In genomic region chr19:54430306-54431254, GRCh38 we compare ENCODE assay signal across 8 cellular contexts. TPM values are rescaled to one million over a fixed set of nuclear protein-coding genes. Genes with fewer than 3 reads are reported as not detected.
DNase-seq lines count a peak whose midpoint lies in the region; ATAC-seq and TF ChIP-seq lines count a peak whose summit lies in the region.

No MANE protein-coding gene starts in this region.

- peaks cover 15% of the 10 kb centered on the region for H3K27me3 ChIP-seq in AG04450 (ENCODE audit: control insufficient read depth, insufficient read depth, low read length)
- H3K27me3 ChIP-seq in GM23338 (ENCODE audit: insufficient read depth), result 0 out of 2 replicates have a peak, but pooled peaks cover 3% of the 10 kb centered on the region
- H3K27me3 ChIP-seq in dorsolateral prefrontal cortex, result peaks cover 0 to 8% (median 0%) of the 10 kb centered on the region in 45 donors
- H3K27me3 ChIP-seq in subcutaneous abdominal adipose tissue (ENCODE audit: control insufficient read depth in 5 of 5, insufficient read depth in 4 of 5, low read length in 5 of 5), result peaks cover 8 to 27% (median 24%) of the 10 kb centered on the region in 5 donors
- peaks cover 7 to 32% of the 10 kb centered on the region in 2 donors for H3K27me3 ChIP-seq in uterus

- peaks cover 34% of the 10 kb centered on the region for H3K27me3 Mint-ChIP-seq in GM23338 (ENCODE audit: insufficient read depth, low read depth, poor library complexity)

- TF ChIP-seq CTCF in AG04450 (IDR thresholded peaks at IDR 0.05; ENCODE audit: low read depth, low read length) (no peak), GM23338 (conservative IDR thresholded peaks at IDR 0.05; ENCODE audit: low read depth in 2 of 2) (peak; percentile 40 to 71; a peak in 3 of 4 replicates), WI38 (IDR thresholded peaks at IDR 0.05; ENCODE audit: low read depth, low read length) (no peak), dorsolateral prefrontal cortex (IDR thresholded peaks at IDR 0.05 in 54 of 56, conservative IDR thresholded peaks at IDR 0.05 in 2 of 56; ENCODE audit: low read depth in 1 of 56, partially characterized antibody in 56 of 56) (peak in 46 of 56 donors; percentile 9 to 55 (median 34)), uterus (IDR thresholded peaks at IDR 0.05) (peak in 1 of 4 experiments; percentile 10)

- POLR2A ChIA-PET in AG04450 (lab: Yijun Ruan, JAX), result interaction anchor here (0.6 to 1.1 kb wide), 4 partner anchors 13 to 33 kb away, joined by 3 to 5 read pairs (median 4); partner anchors contain the start of genes LENG8 and LENG9

- no peak overlapping the region for H3K9ac ChIP-seq in subcutaneous abdominal adipose tissue (ENCODE audit: low read length in 5 of 5)

- no peaks in the 10 kb centered on the region for H3K79me2 ChIP-seq in GM23338 (replicated peaks; ENCODE audit: insufficient read depth)

- peak overlapping the region; percentile 84 for H3K4me2 ChIP-seq in GM23338

- intact Hi-C loops in dorsolateral prefrontal cortex (cut with DNase I) (loop anchor here in 1 of 2 donors (10.0 kb wide), 1 partner anchor 106 kb away; no protein-coding TSS in a partner anchor), uterus (cut with DNase I; ENCODE audit: low total_unique reads) (no loop called here)

- CTCF ChIA-PET in AG04450 (lab: Charles Lee), result no interaction called here

- no peak overlapping the region for H2AFZ ChIP-seq in GM23338

- H3K27ac Mint-ChIP-seq in GM23338, result no peak overlapping the region

- H3K4me1 ChIP-seq in GM23338 (ENCODE audit: insufficient read depth), result peaks cover 9% of the 10 kb centered on the region
- H3K4me1 ChIP-seq in subcutaneous abdominal adipose tissue (ENCODE audit: control insufficient read depth in 5 of 5, insufficient read depth in 5 of 5, low read length in 5 of 5), result peaks cover 2 to 31% (median 24%) of the 10 kb centered on the region in 5 donors
- peaks cover 0 to 8% of the 10 kb centered on the region in 2 donors for H3K4me1 ChIP-seq in uterus

- H3K4me1 Mint-ChIP-seq in GM23338, result peaks cover 29% of the 10 kb centered on the region

- H3K9me3 Mint-ChIP-seq in GM23338, result no peaks in the 10 kb centered on the region

- H3K36me3 Mint-ChIP-seq in GM23338 (ENCODE audit: low read depth), result peaks cover 23% of the 10 kb centered on the region

- H3K4me3 ChIP-seq in AG04450 (ENCODE audit: low read depth, low read length) (peak overlapping the region; percentile 56), GM23338 (peak overlapping the region; percentile 73), WI38 (ENCODE audit: low read depth, low read length) (peak overlapping the region; percentile 40), dorsolateral prefrontal cortex (peak overlapping the region in 30 of 59 donors; percentile 0 to 51 (median 26)), subcutaneous abdominal adipose tissue (ENCODE audit: low read depth in 1 of 5, low read length in 5 of 5) (peak overlapping the region in 4 of 5 donors; percentile 32 to 51 (median 44)), uterus (peak overlapping the region in 1 of 2 donors; percentile 24)

- no peaks in the 10 kb centered on the region; the same call in 1 of the 2 replicates for H3K9me3 ChIP-seq in AG04450 (ENCODE audit: control insufficient read depth, insufficient read depth, low read length)
- no peaks in the 10 kb centered on the region for H3K9me3 ChIP-seq in subcutaneous abdominal adipose tissue (ENCODE audit: control insufficient read depth in 5 of 5, low read length in 5 of 5)
- H3K9me3 ChIP-seq in uterus, result no peaks in the 10 kb centered on the region

- no peak overlapping the region for H3K27ac ChIP-seq in AG04450 (ENCODE audit: low read depth, low read length)
- no peak overlapping the region for H3K27ac ChIP-seq in GM23338 (ENCODE audit: low read depth)
- H3K27ac ChIP-seq in dorsolateral prefrontal cortex, result peak overlapping the region; percentile 53 to 98 (median 83)
- H3K27ac ChIP-seq in subcutaneous abdominal adipose tissue (ENCODE audit: low read depth, low read length), result no peak overlapping the region
- peak overlapping the region in 1 of 2 donors; percentile 29 for H3K27ac ChIP-seq in uterus

- peak overlapping the region; percentile 65 for H3K4me3 Mint-ChIP-seq in GM23338

- no peak for TF ChIP-seq POLR2A in uterus (IDR thresholded peaks at IDR 0.05)

- no peaks in the 10 kb centered on the region; the same call in 1 of the 2 replicates for H4K20me1 ChIP-seq in GM23338 (replicated peaks; ENCODE audit: insufficient read depth)

- ATAC-seq in GM23338 (peak; percentile 70), HG02884 (IDR thresholded peaks at IDR 0.05; ENCODE audit: unreplicated experiment) (no peak)

- DNase-seq in AG04450 (ENCODE audit: low read depth, low spot score), result no peak
- DNase-seq in GM23338 (ENCODE audit: low spot score), result peak; percentile 83
- DNase-seq in dorsolateral prefrontal cortex, result peak in 2 of 10 donors; percentile 55 to 70
- DNase-seq in midbrain (lab: John Stamatoyannopoulos, UW), result peak; percentile 65
- no peak for DNase-seq in uterus

- H3K36me3 ChIP-seq in GM23338 (ENCODE audit: insufficient read depth) (no peaks in the 10 kb centered on the region), subcutaneous abdominal adipose tissue (ENCODE audit: control insufficient read depth in 5 of 5, insufficient read depth in 5 of 5, low read length in 5 of 5) (no peaks in the 10 kb centered on the region), uterus (no peaks in the 10 kb centered on the region)

- H3K9me2 ChIP-seq in GM23338 (ENCODE audit: insufficient read depth), result no peaks in the 10 kb centered on the region

- H3F3A ChIP-seq in GM23338 (replicated peaks; ENCODE audit: low read depth), result no peaks in the 10 kb centered on the region

TF ChIP-seq in GM23338, 12 proteins besides CTCF, POLR2A, EP300 and RAD21:
- TF ChIP-seq STAT1 (IDR thresholded peaks at IDR 0.05; ENCODE audit: unreplicated experiment) (no peak), POLR2AphosphoS5 (IDR thresholded peaks at IDR 0.05; ENCODE audit: low read depth) (peak; percentile 27; the same call in 1 of the 2 replicates)

RNA-seq across cellular contexts. Expression of gene TTYH1, which starts 15.3 kb away (rescaled TPM):
- polyA plus RNA-seq in AG04450 (2011; rRNA removed) (not detected in 2 replicates), GM23338 (2016; fragmentation: Nextera tagmentation; extraction: Ambion mirVana) (18.2 and 21.5 TPM in 2 replicates)
- polyA minus RNA-seq in AG04450 (2011; rRNA and poly(A)+ RNA removed), result not detected in 2 replicates
- total RNA-seq in GM23338 (2014; rRNA removed; shearing (Covaris generic)), result 31.8 and 40.8 TPM in 2 replicates
- total RNA-seq in dorsolateral prefrontal cortex (100 to 1,000 TPM; 150 to 805 (median 333) TPM), uterus (10 to 100 TPM in 1 of 4 donors, 1 to 10 TPM in 1, not detected in 2; 1.9 to 10.2 TPM)

RNA-seq across cellular contexts. Expression of gene LENG8, which starts 18.4 kb away (rescaled TPM):
- polyA plus RNA-seq in AG04450 (2011; rRNA removed) (16.1 and 25.2 TPM in 2 replicates), GM23338 (2016; fragmentation: Nextera tagmentation; extraction: Ambion mirVana) (41.2 and 42.1 TPM in 2 replicates)
- polyA minus RNA-seq in AG04450 (2011; rRNA and poly(A)+ RNA removed), result 29.0 and 38.6 TPM in 2 replicates
- 45.6 and 74.3 TPM in 2 replicates for total RNA-seq in GM23338 (2014; rRNA removed; shearing (Covaris generic))
- total RNA-seq in dorsolateral prefrontal cortex (100 to 1,000 TPM; 122 to 322 (median 204) TPM), uterus (100 to 1,000 TPM in 2 of 4 donors, 10 to 100 TPM in 2; 58.1 to 275 (median 91.4) TPM)

RNA-seq across cellular contexts. Expression of gene LENG9, which starts 33.0 kb away (rescaled TPM):
- polyA plus RNA-seq in AG04450 (2011; rRNA removed) (0.63 and 1.3 TPM in 2 replicates), GM23338 (2016; fragmentation: Nextera tagmentation; extraction: Ambion mirVana) (0.26 and 0.52 TPM in 2 replicates)
- polyA minus RNA-seq in AG04450 (2011; rRNA and poly(A)+ RNA removed), result 1.7 and 1.9 TPM in 2 replicates
- total RNA-seq in GM23338 (2014; rRNA removed; shearing (Covaris generic)), result 3.3 and 6.4 TPM in 2 replicates
- total RNA-seq in dorsolateral prefrontal cortex (1 to 10 TPM in 119 of 120 experiments, under 1 TPM in 1; 0.94 to 5.4 (median 3.1) TPM), uterus (1 to 10 TPM in 3 of 4 donors, not detected in 1; 3.7 to 7.1 (median 3.8) TPM)

RNA-seq across cellular contexts. Expression of gene CDC42EP5, which starts 42.5 kb away (rescaled TPM):
- polyA plus RNA-seq in AG04450 (2011; rRNA removed) (12.3 and 17.7 TPM in 2 replicates), GM23338 (2016; fragmentation: Nextera tagmentation; extraction: Ambion mirVana) (1.4 and 2.3 TPM in 2 replicates)
- polyA minus RNA-seq in AG04450 (2011; rRNA and poly(A)+ RNA removed), result 2.3 and 2.4 TPM in 2 replicates
- 0.35 and 3.4 TPM in 2 replicates for total RNA-seq in GM23338 (2014; rRNA removed; shearing (Covaris generic))
- total RNA-seq in dorsolateral prefrontal cortex (10 to 100 TPM in 2 of 120 experiments, 1 to 10 TPM in 116, under 1 TPM in 2; 0.66 to 11.0 (median 3.4) TPM), uterus (10 to 100 TPM in 2 of 4 donors, 1 to 10 TPM in 2; 1.8 to 39.8 (median 16.1) TPM)

Comparison
In these comparisons a context has a peak if more than half of its experiments do, and no peak if none do; other contexts are left out.
1. DNase-seq: peak in GM23338 (single experiment) and midbrain (single experiment); none in AG04450 (single experiment) and uterus (0 of 2).
2. H3K27ac ChIP-seq: peak in dorsolateral prefrontal cortex (59 of 59); none in AG04450 (single experiment), GM23338 (single experiment) and subcutaneous abdominal adipose tissue (single experiment).
3. CTCF ChIP-seq: peak in GM23338 (2 of 2) and dorsolateral prefrontal cortex (46 of 56); none in AG04450 (single experiment) and WI38 (single experiment).